1 cellular context compared by ENCODE assay signal in the genomic region with DNA sequence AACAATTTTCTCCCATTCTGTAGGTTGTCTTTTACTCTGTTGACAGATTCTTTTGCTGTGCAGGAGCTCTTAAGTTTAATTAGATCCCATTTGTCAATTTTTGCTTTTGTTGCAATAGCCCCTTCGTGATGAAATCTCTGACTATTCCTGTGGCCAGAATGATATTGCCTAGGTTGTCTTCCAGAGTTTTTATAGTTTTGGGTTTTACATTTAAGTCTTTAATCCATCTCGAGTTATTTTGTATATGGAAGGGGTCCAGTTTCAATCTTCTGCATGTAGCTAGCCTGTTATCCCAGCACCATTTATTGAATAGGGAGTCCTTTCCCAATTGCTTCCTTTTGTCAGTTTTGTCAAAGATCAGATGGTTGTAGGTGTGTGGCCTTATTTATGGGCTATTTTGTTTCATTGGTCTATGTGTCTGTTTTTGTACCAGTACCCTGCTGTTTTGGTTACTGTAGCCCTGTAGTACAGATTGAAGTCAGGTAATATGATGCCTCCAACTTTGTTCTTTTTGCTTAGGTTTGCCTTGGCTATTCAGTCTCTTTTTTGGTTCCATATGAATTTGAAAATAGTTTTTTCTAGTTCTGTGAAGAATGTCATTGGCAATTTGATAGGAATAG.
TF ChIP-seq lines count a peak whose summit lies in the region.

No MANE protein-coding gene starts in this region.

TF ChIP-seq in HEK293, 187 proteins besides CTCF, POLR2A, EP300 and RAD21 (continued from another document):
- TF ChIP-seq, protein P1, sequence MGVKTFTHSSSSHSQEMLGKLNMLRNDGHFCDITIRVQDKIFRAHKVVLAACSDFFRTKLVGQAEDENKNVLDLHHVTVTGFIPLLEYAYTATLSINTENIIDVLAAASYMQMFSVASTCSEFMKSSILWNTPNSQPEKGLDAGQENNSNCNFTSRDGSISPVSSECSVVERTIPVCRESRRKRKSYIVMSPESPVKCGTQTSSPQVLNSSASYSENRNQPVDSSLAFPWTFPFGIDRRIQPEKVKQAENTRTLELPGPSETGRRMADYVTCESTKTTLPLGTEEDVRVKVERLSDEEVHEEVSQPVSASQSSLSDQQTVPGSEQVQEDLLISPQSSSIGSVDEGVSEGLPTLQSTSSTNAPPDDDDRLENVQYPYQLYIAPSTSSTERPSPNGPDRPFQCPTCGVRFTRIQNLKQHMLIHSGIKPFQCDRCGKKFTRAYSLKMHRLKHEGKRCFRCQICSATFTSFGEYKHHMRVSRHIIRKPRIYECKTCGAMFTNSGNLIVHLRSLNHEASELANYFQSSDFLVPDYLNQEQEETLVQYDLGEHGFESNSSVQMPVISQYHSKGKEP (tag by site-specific recombination; IDR thresholded peaks at IDR 0.05): 0 out of 2 replicates have a peak, but pooled peaks have one; percentile 6
- peak; percentile 97 for TF ChIP-seq FEZF1 (tag by site-specific recombination; IDR thresholded peaks at IDR 0.05)
- TF ChIP-seq ZNF843 (tag by site-specific recombination; IDR thresholded peaks at IDR 0.05): peak; percentile 78
- peak; percentile 22; the same call in 1 of the 2 replicates for TF ChIP-seq IKZF3 (tag by site-specific recombination; IDR thresholded peaks at IDR 0.05)
- peak; percentile 36; the same call in 1 of the 2 replicates for TF ChIP-seq OSR2 (tag by site-specific recombination; IDR thresholded peaks at IDR 0.05)
- peak; percentile 64; the same call in 1 of the 2 replicates for TF ChIP-seq ZNF2 (tag by site-specific recombination; IDR thresholded peaks at IDR 0.05)
- TF ChIP-seq ZIC2 (tag by site-specific recombination; IDR thresholded peaks at IDR 0.05): 0 out of 2 replicates have a peak, but pooled peaks have one; percentile 15
- TF ChIP-seq, protein P2, sequence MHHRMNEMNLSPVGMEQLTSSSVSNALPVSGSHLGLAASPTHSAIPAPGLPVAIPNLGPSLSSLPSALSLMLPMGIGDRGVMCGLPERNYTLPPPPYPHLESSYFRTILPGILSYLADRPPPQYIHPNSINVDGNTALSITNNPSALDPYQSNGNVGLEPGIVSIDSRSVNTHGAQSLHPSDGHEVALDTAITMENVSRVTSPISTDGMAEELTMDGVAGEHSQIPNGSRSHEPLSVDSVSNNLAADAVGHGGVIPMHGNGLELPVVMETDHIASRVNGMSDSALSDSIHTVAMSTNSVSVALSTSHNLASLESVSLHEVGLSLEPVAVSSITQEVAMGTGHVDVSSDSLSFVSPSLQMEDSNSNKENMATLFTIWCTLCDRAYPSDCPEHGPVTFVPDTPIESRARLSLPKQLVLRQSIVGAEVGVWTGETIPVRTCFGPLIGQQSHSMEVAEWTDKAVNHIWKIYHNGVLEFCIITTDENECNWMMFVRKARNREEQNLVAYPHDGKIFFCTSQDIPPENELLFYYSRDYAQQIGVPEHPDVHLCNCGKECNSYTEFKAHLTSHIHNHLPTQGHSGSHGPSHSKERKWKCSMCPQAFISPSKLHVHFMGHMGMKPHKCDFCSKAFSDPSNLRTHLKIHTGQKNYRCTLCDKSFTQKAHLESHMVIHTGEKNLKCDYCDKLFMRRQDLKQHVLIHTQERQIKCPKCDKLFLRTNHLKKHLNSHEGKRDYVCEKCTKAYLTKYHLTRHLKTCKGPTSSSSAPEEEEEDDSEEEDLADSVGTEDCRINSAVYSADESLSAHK (tag by site-specific recombination; IDR thresholded peaks at IDR 0.05): peak; percentile 56
